In the genomic region with DNA sequence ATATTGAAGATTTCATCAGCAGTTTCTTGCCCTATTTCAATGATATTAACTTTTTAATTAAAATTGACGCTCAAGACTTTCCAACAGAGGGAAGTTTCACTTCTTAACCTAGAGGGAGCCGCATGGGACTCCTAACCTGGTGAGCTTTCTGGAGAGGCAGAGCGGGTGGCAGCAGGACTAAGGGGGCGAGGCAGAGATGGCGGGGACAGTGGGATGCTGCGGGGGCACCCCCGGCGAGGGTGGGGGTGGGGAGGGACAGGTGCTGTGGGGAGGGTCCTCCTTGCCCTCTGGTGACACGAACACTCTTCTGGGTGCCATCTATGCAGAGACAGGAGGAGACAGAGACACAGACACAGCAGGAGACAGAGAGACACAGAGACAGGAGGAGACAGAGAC, we compare ENCODE assay signal across 18 cellular contexts.
DNase-seq lines count a peak whose midpoint lies in the region; ATAC-seq and TF ChIP-seq lines count a peak whose summit lies in the region.
"Had no signal": no experiment of that assay in that cellular context is flagged by ENCODE, and none has a peak within 500 bp of the region (broad histone marks: within the 10 kb centered on the region; RNA-seq: fewer than 3 reads in every experiment).

No MANE protein-coding gene starts in this region.

- no peak overlapping the region for H3K27ac Mint-ChIP-seq in effector memory CD8-positive, alpha-beta T cell
- H3K27ac Mint-ChIP-seq in nephron (no peak overlapping the region), type B pancreatic cell (no peak overlapping the region)
- H3K27ac Mint-ChIP-seq: activated naive CD4-positive, alpha-beta T cell treated with anti-CD3 and anti-CD28 coated beads, Interleukin-2, amount 50 U/mL, for 72 hours had no signal

- no peak for TF ChIP-seq CTCF in left ventricle myocardium inferior (IDR thresholded peaks at IDR 0.05; ENCODE audit: borderline replicate concordance)
- TF ChIP-seq CTCF in heart right ventricle (IDR thresholded peaks at IDR 0.05), result no peak
- no peak for TF ChIP-seq CTCF in nephron (IDR thresholded peaks at IDR 0.05; ENCODE audit: unreplicated experiment in 3 of 3)
- no peak for TF ChIP-seq CTCF in type B pancreatic cell (conservative IDR thresholded peaks at IDR 0.05)

- H3K27ac ChIP-seq in left ventricle myocardium inferior (replicated peaks) (no peak overlapping the region), heart right ventricle (no peak overlapping the region)
- H3K27ac ChIP-seq: BLaER1 treated with 17β-estradiol and CSF1 and Interleukin-3, amounts not matched to agents 10 nM and 100 nM; esophagus muscularis mucosa; gastrocnemius medialis; RWPE1 had no signal

- H3K36me3 Mint-ChIP-seq in effector memory CD8-positive, alpha-beta T cell (ENCODE audit: insufficient read depth), result no peaks in the 10 kb centered on the region
- no peaks in the 10 kb centered on the region for H3K36me3 Mint-ChIP-seq in nephron (ENCODE audit: low read depth)
- H3K36me3 Mint-ChIP-seq in type B pancreatic cell, result no peaks in the 10 kb centered on the region
- H3K36me3 Mint-ChIP-seq: activated naive CD4-positive, alpha-beta T cell treated with anti-CD3 and anti-CD28 coated beads, Interleukin-2, amount 50 U/mL, for 72 hours had no signal

- peak overlapping the region; percentile 63 to 64 for H3K4me3 Mint-ChIP-seq in effector memory CD8-positive, alpha-beta T cell
- H3K4me3 Mint-ChIP-seq in nephron (peak overlapping the region; percentile 33 to 68 (median 55)), type B pancreatic cell (peak overlapping the region; percentile 57)

- intact Hi-C loops in left ventricle myocardium inferior (cut with micrococcal nuclease), result no loop called here
- intact Hi-C loops in heart right ventricle (cut with DNase I), result loop anchor here in 2 of 10 donors (10.0 kb wide), 2 partner anchors 106 to 126 kb away; a partner anchor contains a TSS

- 77 to 80% methylated on average over 9 of the region's 9 CpGs for WGBS in heart right ventricle, 2 donors

- H3K9me3 ChIP-seq in left ventricle myocardium inferior (replicated peaks) (no peaks in the 10 kb centered on the region), heart right ventricle (no peaks in the 10 kb centered on the region)
- H3K9me3 ChIP-seq: esophagus muscularis mucosa, gastrocnemius medialis, MG63 had no signal

- H3K36me3 ChIP-seq in left ventricle myocardium inferior (no peaks in the 10 kb centered on the region), heart right ventricle (no peaks in the 10 kb centered on the region)
- H3K36me3 ChIP-seq: BLaER1 treated with 17β-estradiol and CSF1 and Interleukin-3, amounts not matched to agents 10 nM and 100 nM; esophagus muscularis mucosa; gastrocnemius medialis; MG63 had no signal

- peaks cover 68 to 95% of the 10 kb centered on the region in 2 donors for H3K27me3 Mint-ChIP-seq in effector memory CD8-positive, alpha-beta T cell
- H3K27me3 Mint-ChIP-seq in nephron (ENCODE audit: low read depth) (peaks cover 88% of the 10 kb centered on the region), type B pancreatic cell (peaks cover 79% of the 10 kb centered on the region)

- H3K4me1 Mint-ChIP-seq in effector memory CD8-positive, alpha-beta T cell (ENCODE audit: low read depth in 2 of 2), result peaks cover 11 to 18% of the 10 kb centered on the region in 2 donors
- H3K4me1 Mint-ChIP-seq in nephron, result peaks cover 9% of the 10 kb centered on the region
- peaks cover 7% of the 10 kb centered on the region for H3K4me1 Mint-ChIP-seq in type B pancreatic cell (ENCODE audit: unreplicated experiment)

- peak; percentile 2 for DNase-seq in left ventricle myocardium inferior
- no peak for DNase-seq in heart right ventricle
- DNase-seq in effector memory CD8-positive, alpha-beta T cell, result no peak
- DNase-seq in type B pancreatic cell (ENCODE audit: extremely low spot score, unreplicated experiment), result no peak
- DNase-seq in KG1 (lab: John Stamatoyannopoulos, UW), result no peak
- DNase-seq: activated CD4-positive, alpha-beta T cell treated with anti-CD3 and anti-CD28 coated beads for 1 hour; activated T-cell treated with anti-CD3 and anti-CD28 coated beads, Interleukin-2, amount 50 U/mL, for 48 hours; effector CD4-positive, alpha-beta T cell; NCI-H526 treated with DMSO at 0.1 percent for 48 hours had no signal

- H3K27me3 ChIP-seq in left ventricle myocardium inferior (ENCODE audit: low read depth), result peaks cover 99% of the 10 kb centered on the region
- H3K27me3 ChIP-seq in heart right ventricle, result peaks cover 0 to 76% (median 64%) of the 10 kb centered on the region in 7 donors
- H3K27me3 ChIP-seq: MG63 had no signal

- no peaks in the 10 kb centered on the region for H3K9me3 Mint-ChIP-seq in effector memory CD8-positive, alpha-beta T cell
- no peaks in the 10 kb centered on the region for H3K9me3 Mint-ChIP-seq in nephron
- H3K9me3 Mint-ChIP-seq in type B pancreatic cell, result no peaks in the 10 kb centered on the region
- H3K9me3 Mint-ChIP-seq: activated naive CD4-positive, alpha-beta T cell treated with anti-CD3 and anti-CD28 coated beads, Interleukin-2, amount 50 U/mL, for 72 hours had no signal

- ATAC-seq in heart right ventricle (no peak), HG02981 (IDR thresholded peaks at IDR 0.05; ENCODE audit: unreplicated experiment) (no peak), HG02870 (IDR thresholded peaks at IDR 0.05; ENCODE audit: unreplicated experiment) (no peak)
- no peak for ATAC-seq in effector memory CD8-positive, alpha-beta T cell (replicated peaks)
- ATAC-seq: gastrocnemius medialis had no signal

- H3K4me1 ChIP-seq in left ventricle myocardium inferior (peaks cover 8% of the 10 kb centered on the region), heart right ventricle (peaks cover 0 to 6% (median 0%) of the 10 kb centered on the region in 9 donors)
- H3K4me1 ChIP-seq: gastrocnemius medialis had no signal

- H3K4me3 ChIP-seq in left ventricle myocardium inferior (no peak overlapping the region), heart right ventricle (no peak overlapping the region)
- H3K4me3 ChIP-seq: esophagus muscularis mucosa, gastrocnemius medialis, MG63 had no signal
